ENCODE assay signal across 18 cellular contexts in genomic region chr9:111605041-111605559, GRCh38. TPM values are rescaled to one million over a fixed set of nuclear protein-coding genes. Genes with fewer than 3 reads are reported as not detected.
DNase-seq lines count a peak whose midpoint lies in the region; ATAC-seq and TF ChIP-seq lines count a peak whose summit lies in the region.
"Had no signal": no experiment of that assay in that cellular context is flagged by ENCODE, and none has a peak within 500 bp of the region (broad histone marks: within the 10 kb centered on the region; RNA-seq: fewer than 3 reads in every experiment).

No MANE protein-coding gene starts in this region.

- DNase-seq in ACHN, result peak; percentile 5
- peak; percentile 88 for DNase-seq in left lobe of liver (ENCODE audit: low spot score)
- no peak for DNase-seq in ovary
- DNase-seq in GOT3 (lab: John Stamatoyannopoulos, UW), result no peak
- DNase-seq in heart right ventricle, result no peak
- DNase-seq: EL, H7, NCI-H1048, NCI-H1436 treated with DMSO at 0.1 percent for 48 hours, NCI-H2081 treated with DMSO at 0.1 percent for 48 hours, NCI-H510A treated with DMSO at 0.1 percent for 48 hours, NCI-H82, SHP77 had no signal

- H3K9ac ChIP-seq in parathyroid adenoma, result no peak overlapping the region
- H3K9ac ChIP-seq: BLaER1 treated with 17β-estradiol and CSF1 and Interleukin-3, amounts not matched to agents 10 nM and 100 nM had no signal

- WGBS in ovary, 3 donors, result 87 to 90% (median 88%) methylated on average over 9 of the region's 9 CpGs
- WGBS in heart right ventricle, 2 donors, result 92% methylated on average over 9 of the region's 9 CpGs

- H3K27me3 ChIP-seq in parathyroid adenoma (ENCODE audit: control insufficient read depth, insufficient read depth, low read length) (no peaks in the 10 kb centered on the region), ovary (no peaks in the 10 kb centered on the region), heart right ventricle (peaks cover 0 to 15% (median 11%) of the 10 kb centered on the region in 7 donors)

- no peaks in the 10 kb centered on the region for H3K79me2 ChIP-seq in parathyroid adenoma

- in situ Hi-C loops in ACHN (cut with HindIII; ENCODE audit: low pct_ligation_motif_present, low pct_unique_long_range_greater_than_20kb, low sequenced_read_pairs), result no loop called here

- H3K4me2 ChIP-seq in parathyroid adenoma (ENCODE audit: low read length), result no peak overlapping the region
- H3K4me2 ChIP-seq: BLaER1 treated with 17β-estradiol and CSF1 and Interleukin-3, amounts not matched to agents 10 nM and 100 nM had no signal

- TF ChIP-seq CTCF in VCaP (conservative IDR thresholded peaks at IDR 0.05), result no peak
- no peak for TF ChIP-seq CTCF in parathyroid adenoma (IDR thresholded peaks at IDR 0.05)
- no peak for TF ChIP-seq CTCF in ovary (IDR thresholded peaks at IDR 0.05)
- TF ChIP-seq CTCF in heart right ventricle (IDR thresholded peaks at IDR 0.05), result no peak

- TF ChIP-seq POLR2A in ovary (IDR thresholded peaks at IDR 0.05), result no peak

- ATAC-seq in left lobe of liver (peak; percentile 71), HG03439 (IDR thresholded peaks at IDR 0.05; ENCODE audit: unreplicated experiment) (no peak), heart right ventricle (no peak)
- ATAC-seq: SK-N-SH treated with all-trans-retinoic acid at 6 μM for 48 hours had no signal

- H3K4me3 ChIP-seq in parathyroid adenoma (ENCODE audit: low read depth, low read length), result no peak overlapping the region
- no peak overlapping the region for H3K4me3 ChIP-seq in ovary
- H3K4me3 ChIP-seq in heart right ventricle, result no peak overlapping the region
- H3K4me3 ChIP-seq: BLaER1 treated with 17β-estradiol and CSF1 and Interleukin-3, amounts not matched to agents 10 nM and 100 nM had no signal

- intact Hi-C loops in ovary (cut with DNase I) (no loop called here), heart right ventricle (cut with DNase I) (no loop called here)

- peak overlapping the region; percentile 8 for H2AFZ ChIP-seq in parathyroid adenoma

- no peak for TF ChIP-seq EP300 in ovary (IDR thresholded peaks at IDR 0.05)

- no peaks in the 10 kb centered on the region for H3K36me3 ChIP-seq in parathyroid adenoma (ENCODE audit: control insufficient read depth, insufficient read depth, low read length)
- H3K36me3 ChIP-seq in ovary, result no peaks in the 10 kb centered on the region
- no peaks in the 10 kb centered on the region for H3K36me3 ChIP-seq in heart right ventricle

- H3K4me1 ChIP-seq in parathyroid adenoma (no peaks in the 10 kb centered on the region), ovary (ENCODE audit: insufficient read depth) (no peaks in the 10 kb centered on the region), heart right ventricle (peaks cover 0 to 2% (median 0%) of the 10 kb centered on the region in 9 donors)
- H3K4me1 ChIP-seq: BLaER1 treated with 17β-estradiol and CSF1 and Interleukin-3, amounts not matched to agents 10 nM and 100 nM had no signal

- H3K9me3 ChIP-seq in parathyroid adenoma (ENCODE audit: control insufficient read depth, low read length), result no peaks in the 10 kb centered on the region
- H3K9me3 ChIP-seq in ovary, result no peaks in the 10 kb centered on the region
- no peaks in the 10 kb centered on the region for H3K9me3 ChIP-seq in heart right ventricle

- peak overlapping the region; percentile 99 for H3K27ac ChIP-seq in VCaP
- H3K27ac ChIP-seq in parathyroid adenoma, result no peak overlapping the region
- no peak overlapping the region for H3K27ac ChIP-seq in ovary
- H3K27ac ChIP-seq in heart right ventricle, result no peak overlapping the region
- H3K27ac ChIP-seq: BLaER1 treated with 17β-estradiol and CSF1 and Interleukin-3, amounts not matched to agents 10 nM and 100 nM had no signal

RNA-seq across cellular contexts. Expression of gene PTGR1, which starts 5.7 kb away (rescaled TPM):
- total RNA-seq in left lobe of liver (526 TPM), ovary (10 to 100 TPM; 21.5 to 45.3 (median 31.5) TPM), heart right ventricle (10 to 100 TPM; 27.4 to 55.8 (median 44.2) TPM)
- polyA plus RNA-seq in ovary (10 to 100 TPM in 1 of 2 donors, 1 to 10 TPM in 1; 7.3 to 16.7 TPM), heart right ventricle (10 to 100 TPM; 10.4 to 22.0 TPM)

RNA-seq across cellular contexts. Expression of gene DNAJC25, which starts 26.0 kb away (rescaled TPM):
- total RNA-seq in left lobe of liver (21.7 TPM), ovary (10 to 100 TPM in 1 of 7 donors, 1 to 10 TPM in 6; 5.3 to 12.3 (median 7.9) TPM), heart right ventricle (1 to 10 TPM; 3.8 to 9.3 (median 4.9) TPM)
- polyA plus RNA-seq in ovary (1 to 10 TPM; 5.5 to 8.9 TPM), heart right ventricle (1 to 10 TPM; 6.5 to 7.8 TPM)

RNA-seq across cellular contexts. Expression of gene GNG10, which starts 56.3 kb away (rescaled TPM):
- 6.3 TPM for total RNA-seq in left lobe of liver
- 10 to 100 TPM; 19.8 to 45.8 (median 31.0) TPM for total RNA-seq in ovary
- polyA plus RNA-seq in ovary, result 10 to 100 TPM; 23.5 to 29.3 TPM
- 10 to 100 TPM; 24.5 to 34.3 (median 26.6) TPM for total RNA-seq in heart right ventricle
- polyA plus RNA-seq in heart right ventricle, result 10 to 100 TPM; 25.3 to 26.3 TPM

Comparison
In these comparisons a context has a peak if more than half of its experiments do, and no peak if none do; other contexts are left out.
1. DNase-seq: peak in ACHN (single experiment) and left lobe of liver (single experiment); none in ovary (0 of 5), GOT3 (single experiment) and heart right ventricle (0 of 2).